ENCODE assay signal across 8 cellular contexts in genomic region chr20:32672982-32673727, GRCh38. TPM values are rescaled to one million over a fixed set of nuclear protein-coding genes. Genes with fewer than 3 reads are reported as not detected.
A peak's percentile ranks its signal among the peaks of the same experiment; 100 is the strongest.
DNase-seq lines count a peak whose midpoint lies in the region; ATAC-seq and TF ChIP-seq lines count a peak whose summit lies in the region.

No MANE protein-coding gene starts in this region.

- no peak overlapping the region for H3K4me3 ChIP-seq in GM06990 (replicated peaks; ENCODE audit: low read depth, low read length)

- peak overlapping the region; percentile 65 for H3K27ac Mint-ChIP-seq in activated naive CD4-positive, alpha-beta T cell treated with anti-CD3 and anti-CD28 coated beads, Interleukin-2, amount 50 U/mL, for 24 hours

- no peaks in the 10 kb centered on the region for H3K9me3 Mint-ChIP-seq in activated naive CD4-positive, alpha-beta T cell treated with anti-CD3 and anti-CD28 coated beads, Interleukin-2, amount 50 U/mL, for 24 hours

- H3K36me3 ChIP-seq in GM06990 (ENCODE audit: control insufficient read depth, insufficient read depth, low read length), result no peaks in the 10 kb centered on the region

- H3K4me1 Mint-ChIP-seq in activated naive CD4-positive, alpha-beta T cell treated with anti-CD3 and anti-CD28 coated beads, Interleukin-2, amount 50 U/mL, for 24 hours, result peaks cover 15% of the 10 kb centered on the region

- peak overlapping the region; percentile 26 for H3K4me3 Mint-ChIP-seq in activated naive CD4-positive, alpha-beta T cell treated with anti-CD3 and anti-CD28 coated beads, Interleukin-2, amount 50 U/mL, for 24 hours

- ATAC-seq in GM21367 (IDR thresholded peaks at IDR 0.05; ENCODE audit: unreplicated experiment), result peak; percentile 47

- no peaks in the 10 kb centered on the region for H3K36me3 Mint-ChIP-seq in activated naive CD4-positive, alpha-beta T cell treated with anti-CD3 and anti-CD28 coated beads, Interleukin-2, amount 50 U/mL, for 24 hours

- no peak for TF ChIP-seq CTCF in GM06990 (IDR thresholded peaks at IDR 0.05; ENCODE audit: insufficient read depth, low read length, poor library complexity, severe bottlenecking)

- H3K27me3 Mint-ChIP-seq in activated naive CD4-positive, alpha-beta T cell treated with anti-CD3 and anti-CD28 coated beads, Interleukin-2, amount 50 U/mL, for 24 hours, result no peaks in the 10 kb centered on the region

- H3K27me3 ChIP-seq in GM06990 (replicated peaks; ENCODE audit: control insufficient read depth, insufficient read depth, low read length), result no peaks in the 10 kb centered on the region

- peak; percentile 81 for DNase-seq in GM06990 (ENCODE audit: extremely low read depth, insufficient read length)
- peak; percentile 53 for DNase-seq in NCI-H1105 (lab: John Stamatoyannopoulos, UW)
- peak; percentile 4 for DNase-seq in stimulated activated CD8-positive, alpha-beta memory T cell treated with anti-CD3 and anti-CD28 coated beads, Interleukin-12 subunit alpha, Interleukin-12 subunit beta, amount 100 ng/mL, for 4 hours (ENCODE audit: low read depth)
- DNase-seq in HT-29 (ENCODE audit: low spot score), result no peak
- no peak for DNase-seq in DMS 273 (lab: John Stamatoyannopoulos, UW; ENCODE audit: unreplicated experiment)
- DNase-seq in DMS79 (lab: John Stamatoyannopoulos, UW), result no peak

RNA-seq across cellular contexts. Expression of gene C20orf203, which starts 0.6 kb away (rescaled TPM):
- not detected in 2 replicates for total RNA-seq in HT-29 (2014; rRNA removed; shearing (Covaris generic))

Comparison
In these comparisons a context has a peak if more than half of its experiments do, and no peak if none do; other contexts are left out.
1. DNase-seq: peak in GM06990 (single experiment), NCI-H1105 (single experiment) and stimulated activated CD8-positive, alpha-beta memory T cell treated with anti-CD3 and anti-CD28 coated beads, Interleukin-12 subunit alpha, Interleukin-12 subunit beta, amount 100 ng/mL, for 4 hours (single experiment); none in HT-29 (single experiment), DMS 273 (single experiment) and DMS79 (single experiment).